ENCODE assay signal across 17 cellular contexts in the genomic region with DNA sequence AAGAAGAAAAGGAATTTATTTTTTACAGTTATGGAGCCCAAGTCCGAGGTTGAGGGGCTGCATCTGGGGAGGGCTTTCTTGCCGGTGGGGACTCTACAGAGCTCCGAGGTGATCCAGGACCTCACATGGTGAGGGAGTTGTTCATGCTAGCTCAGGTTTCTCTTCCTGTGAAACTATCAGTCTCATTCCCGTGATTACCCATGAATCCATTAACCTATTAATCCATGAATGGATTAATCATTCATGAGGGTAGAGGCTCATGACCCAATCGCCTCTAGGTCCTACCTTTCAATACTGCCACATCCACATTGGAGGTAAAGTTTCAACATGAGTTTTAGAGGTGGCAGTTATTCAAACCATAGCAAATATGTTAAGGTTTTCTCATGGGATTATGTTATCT.
"Had no signal": no experiment of that assay in that cellular context is flagged by ENCODE, and none has a peak within 500 bp of the region (broad histone marks: within the 10 kb centered on the region; RNA-seq: fewer than 3 reads in every experiment).

No MANE protein-coding gene starts in this region.

- H3K27me3 ChIP-seq: brain microvascular endothelial cell, testis had no signal

- H3K27me3 Mint-ChIP-seq: memory B cell had no signal

- H3K4me3 ChIP-seq: left ventricle myocardium inferior, testis had no signal

- H3K27ac ChIP-seq: brain microvascular endothelial cell, left ventricle myocardium inferior, neutrophil, testis had no signal

- H3K9me3 ChIP-seq: left ventricle myocardium inferior, neutrophil, testis had no signal

- H3K4me3 Mint-ChIP-seq: activated CD4-positive, alpha-beta T cell treated with anti-CD3 and anti-CD28 coated beads, Interleukin-2, amount 10 ng/mL, durations not matched to agents 7 days and 5 days; activated naive CD8-positive, alpha-beta T cell treated with anti-CD3 and anti-CD28 coated beads, Interleukin-2, amount 10 ng/mL, durations not matched to agents 7 days and 5 days; memory B cell; naive thymus-derived CD8-positive, alpha-beta T cell; stimulated activated naive CD8-positive, alpha-beta T cell treated with anti-CD3 and anti-CD28 coated beads, Interleukin-15, Interleukin-2, amounts not matched to agents 100 ng/mL and 50 ng/mL, for 24 hours had no signal

- DNase-seq: activated CD4-positive, alpha-beta T cell treated with anti-CD3 and anti-CD28 coated beads, Interleukin-2, amount 10 ng/mL, durations not matched to agents 7 days and 5 days; activated CD4-positive, CD25-positive, alpha-beta regulatory T cell; activated CD8-positive, alpha-beta memory T cell treated with anti-CD3 and anti-CD28 coated beads, Interleukin-2, amount 50 U/mL, for 48 hours; activated naive CD8-positive, alpha-beta T cell treated with anti-CD3 and anti-CD28 coated beads, Interleukin-2, amount 10 ng/mL, durations not matched to agents 7 days and 5 days; brain microvascular endothelial cell; cerebellar nuclear complex; effector memory CD4-positive, alpha-beta T cell; islet precursor cell; left ventricle myocardium inferior; naive thymus-derived CD8-positive, alpha-beta T cell; small intestine; SW 1271; testis had no signal

- H3K36me3 Mint-ChIP-seq: activated naive CD8-positive, alpha-beta T cell treated with anti-CD3 and anti-CD28 coated beads, Interleukin-2, amount 10 ng/mL, durations not matched to agents 7 days and 5 days; memory B cell; naive thymus-derived CD8-positive, alpha-beta T cell had no signal

- H3K9me3 Mint-ChIP-seq: activated CD4-positive, alpha-beta T cell treated with anti-CD3 and anti-CD28 coated beads, Interleukin-2, amount 10 ng/mL, durations not matched to agents 7 days and 5 days; activated naive CD8-positive, alpha-beta T cell treated with anti-CD3 and anti-CD28 coated beads, Interleukin-2, amount 10 ng/mL, durations not matched to agents 7 days and 5 days; memory B cell; naive thymus-derived CD8-positive, alpha-beta T cell; stimulated activated naive CD8-positive, alpha-beta T cell treated with anti-CD3 and anti-CD28 coated beads, Interleukin-15, Interleukin-2, amounts not matched to agents 100 ng/mL and 50 ng/mL, for 24 hours had no signal

- FAIRE-seq: small intestine, TTC549 had no signal

- H3K36me3 ChIP-seq: brain microvascular endothelial cell, left ventricle myocardium inferior, neutrophil had no signal

- H3K27ac Mint-ChIP-seq: activated CD4-positive, alpha-beta T cell treated with anti-CD3 and anti-CD28 coated beads, Interleukin-2, amount 10 ng/mL, durations not matched to agents 7 days and 5 days; activated naive CD8-positive, alpha-beta T cell treated with anti-CD3 and anti-CD28 coated beads, Interleukin-2, amount 10 ng/mL, durations not matched to agents 7 days and 5 days; naive thymus-derived CD8-positive, alpha-beta T cell; stimulated activated naive CD8-positive, alpha-beta T cell treated with anti-CD3 and anti-CD28 coated beads, Interleukin-15, Interleukin-2, amounts not matched to agents 100 ng/mL and 50 ng/mL, for 24 hours had no signal
